8 cellular contexts compared by ENCODE assay signal in genomic region chr3:56681963-56682457, GRCh38. TPM values are rescaled to one million over a fixed set of nuclear protein-coding genes. Genes with fewer than 3 reads are reported as not detected.
DNase-seq lines count a peak whose midpoint lies in the region; ATAC-seq and TF ChIP-seq lines count a peak whose summit lies in the region.

No MANE protein-coding gene starts in this region.

- peak overlapping the region; percentile 82 for H2AFZ ChIP-seq in smooth muscle cell (ENCODE audit: low read depth)

- peak overlapping the region; percentile 98 for H3K4me3 ChIP-seq in left ventricle myocardium inferior
- H3K4me3 ChIP-seq in smooth muscle cell, result peak overlapping the region; percentile 70

- peaks cover 38% of the 10 kb centered on the region for H3K79me2 ChIP-seq in smooth muscle cell (ENCODE audit: low read depth)

- H3K4me2 ChIP-seq in smooth muscle cell, result peak overlapping the region; percentile 91

- no peaks in the 10 kb centered on the region for H3K36me3 ChIP-seq in left ventricle myocardium inferior
- no peaks in the 10 kb centered on the region for H3K36me3 ChIP-seq in smooth muscle cell (ENCODE audit: low read depth)

- peak overlapping the region; percentile 100 for H3K27ac ChIP-seq in left ventricle myocardium inferior (replicated peaks)
- peak overlapping the region; percentile 92 for H3K27ac ChIP-seq in smooth muscle cell (ENCODE audit: low read depth)

- peaks cover 49 to 57% (median 51%) of the 10 kb centered on the region in 3 donors for H3K4me1 Mint-ChIP-seq in T-cell

- H3K27me3 Mint-ChIP-seq in T-cell, result no peaks in the 10 kb centered on the region

- TF ChIP-seq CTCF in left ventricle myocardium inferior (IDR thresholded peaks at IDR 0.05; ENCODE audit: borderline replicate concordance) (no peak), smooth muscle cell (IDR thresholded peaks at IDR 0.05; ENCODE audit: borderline replicate concordance, insufficient read depth, poor library complexity, severe bottlenecking) (no peak)

- CTCF ChIA-PET in T-cell (lab: Charles Lee), result interaction anchor here in 1 of 2 donors (0.8 to 1.7 kb wide), 8 partner anchors 14 to 124 kb away, joined by 3 to 12 read pairs (median 5); partner anchors contain the start of gene ARHGEF3

- DNase-seq in NCI-H1694 treated with DMSO at 0.1 percent for 48 hours (lab: John Stamatoyannopoulos, UW) (peak; percentile 4), NCI-H1694 (lab: John Stamatoyannopoulos, UW) (no peak), T-cell (no peak), left ventricle myocardium inferior (no peak), smooth muscle cell (lab: John Stamatoyannopoulos, UW; ENCODE audit: unreplicated experiment) (no peak), EL (no peak), GM03348 (ENCODE audit: low spot score) (no peak), HT-29 (ENCODE audit: low spot score) (no peak)

- intact Hi-C loops in left ventricle myocardium inferior (cut with micrococcal nuclease), result no loop called here

- no peaks in the 10 kb centered on the region for H3F3A ChIP-seq in smooth muscle cell (ENCODE audit: low read depth)

- H3K27me3 ChIP-seq in left ventricle myocardium inferior (ENCODE audit: low read depth) (no peaks in the 10 kb centered on the region), smooth muscle cell (ENCODE audit: low read depth) (no peaks in the 10 kb centered on the region)

- peak overlapping the region; percentile 92 for H3K9ac ChIP-seq in smooth muscle cell (ENCODE audit: low read depth)

- H3K36me3 Mint-ChIP-seq in T-cell, result peaks cover 25% of the 10 kb centered on the region

- H3K4me3 Mint-ChIP-seq in T-cell, result peak overlapping the region; percentile 94 to 95 (median 94)

- H3K9me3 Mint-ChIP-seq in T-cell, result no peaks in the 10 kb centered on the region

- peaks cover 45% of the 10 kb centered on the region for H3K4me1 ChIP-seq in left ventricle myocardium inferior
- peaks cover 22% of the 10 kb centered on the region for H3K4me1 ChIP-seq in smooth muscle cell (ENCODE audit: low read depth)

- 6% methylated on average over 10 of the region's 10 CpGs for WGBS in smooth muscle cell (ENCODE audit: low lambda C conversion rate)

- POLR2A ChIA-PET in T-cell (lab: Charles Lee), result interaction anchor here (0.5 to 1.6 kb wide), 9 partner anchors 11 to 874 kb away, joined by 3 to 10 read pairs (median 4); partner anchors contain the start of genes CCDC66 (in 1 of the 2) and PDE12 (in 1 of the 2)

- peaks cover 5% of the 10 kb centered on the region for H4K20me1 ChIP-seq in smooth muscle cell (ENCODE audit: low read depth)

- ATAC-seq in T-cell (replicated peaks in 1 of 4), result no peak

- H3K27ac Mint-ChIP-seq in T-cell, result peak overlapping the region; percentile 94 to 96

- H3K9me3 ChIP-seq in left ventricle myocardium inferior (replicated peaks) (no peaks in the 10 kb centered on the region), smooth muscle cell (replicated peaks; ENCODE audit: low read depth) (no peaks in the 10 kb centered on the region)

RNA-seq across cellular contexts. Expression of gene TASOR, which starts 1.1 kb away (rescaled TPM):
- total RNA-seq in T-cell, result 10 to 100 TPM; 69.5 to 81.7 (median 75.8) TPM
- total RNA-seq in left ventricle myocardium inferior, result 25.8 TPM
- 76.8 and 91.7 TPM in 2 replicates for total RNA-seq in smooth muscle cell
- 13.1 and 17.9 TPM in 2 replicates for polyA plus RNA-seq in smooth muscle cell
- 21.3 and 21.5 TPM in 2 replicates for total RNA-seq in HT-29 (2014; rRNA removed; shearing (Covaris generic))
